33 cellular contexts compared by ENCODE assay signal in the genomic region with DNA sequence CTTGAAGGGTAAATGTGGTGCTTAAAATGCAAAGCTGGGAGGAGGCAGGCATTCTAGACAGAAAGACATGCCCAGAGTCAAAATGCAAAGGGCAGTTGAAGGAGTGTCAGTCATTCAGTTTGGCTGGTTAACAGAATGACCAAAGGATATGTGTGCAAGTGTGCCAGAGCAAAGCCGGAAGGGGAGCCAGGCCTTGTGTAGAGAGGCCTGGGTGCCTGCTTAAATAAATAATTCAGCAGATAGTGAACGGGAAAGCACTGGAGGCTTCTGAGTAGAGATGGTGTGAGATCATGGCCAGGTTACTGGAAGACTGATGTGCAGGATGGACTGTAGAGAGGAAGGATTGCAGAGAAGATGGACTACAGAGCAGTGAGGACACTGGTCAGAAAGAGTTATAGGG.
"Had no signal": no experiment of that assay in that cellular context is flagged by ENCODE, and none has a peak within 500 bp of the region (broad histone marks: within the 10 kb centered on the region; RNA-seq: fewer than 3 reads in every experiment).

No MANE protein-coding gene starts in this region.

- H3K4me3 Mint-ChIP-seq: activated B cell treated with CpG ODN at 0.5 μM for 24 hours; activated CD4-positive, alpha-beta memory T cell treated with anti-CD3 and anti-CD28 coated beads for 36 hours; activated CD4-positive, alpha-beta T cell treated with anti-CD3 and anti-CD28 coated beads, Interleukin-2, amount 10 ng/mL, durations not matched to agents 24 days and 14 days; activated CD8-positive, alpha-beta T cell treated with anti-CD3 and anti-CD28 coated beads for 36 hours; activated naive CD4-positive, alpha-beta T cell treated with anti-CD3 and anti-CD28 coated beads for 36 hours; activated naive CD8-positive, alpha-beta T cell treated with anti-CD3 and anti-CD28 coated beads for 36 hours; activated T-cell treated with anti-CD3 and anti-CD28 coated beads, Interleukin-2, amount 50 U/mL, for 4 hours; activated T-cell treated with anti-CD3 and anti-CD28 coated beads, Interleukin-2, amount 50 U/mL, for 72 hours; activated T-helper 1 cell treated with anti-CD3 and anti-CD28 coated beads, Interleukin-12 subunit alpha, Interleukin-12 subunit beta, Interleukin-2, Interleukin-4 antibody, amounts not matched to agents 30 ng/mL and 10 ng/mL and 1 ng/mL, durations not matched to agents 14 hours and 24 hours and 36 hours; activated T-helper 17 cell treated with anti-CD3 and anti-CD28 coated beads, Interleukin-2, amount 50 U/mL, for 72 hours; T-helper 1 cell treated with Interleukin-12 subunit alpha and Interleukin-12 subunit beta and Interleukin-4 antibody, amounts not matched to agents 30 μg/mL and 1 μg/mL, for 36 hours; T-helper 2 cell treated with Interferon-gamma antibody and Interleukin-4, amounts not matched to agents 5 μg/mL and 100 μg/mL, for 36 hours had no signal

- H3K27ac Mint-ChIP-seq: activated B cell treated with CpG ODN at 0.5 μM for 24 hours; activated CD4-positive, alpha-beta memory T cell treated with anti-CD3 and anti-CD28 coated beads for 36 hours; activated CD4-positive, alpha-beta T cell treated with anti-CD3 and anti-CD28 coated beads, Interleukin-2, amount 10 ng/mL, durations not matched to agents 24 days and 14 days; activated CD8-positive, alpha-beta T cell treated with anti-CD3 and anti-CD28 coated beads for 36 hours; activated naive CD4-positive, alpha-beta T cell treated with anti-CD3 and anti-CD28 coated beads for 36 hours; activated naive CD4-positive, alpha-beta T cell treated with anti-CD3 and anti-CD28 coated beads, Interleukin-2, amount 50 U/mL, for 72 hours; activated naive CD8-positive, alpha-beta T cell treated with anti-CD3 and anti-CD28 coated beads for 36 hours; activated T-cell treated with anti-CD3 and anti-CD28 coated beads, Interleukin-2, amount 50 U/mL, for 72 hours; activated T-helper 1 cell treated with anti-CD3 and anti-CD28 coated beads, Interleukin-12 subunit alpha, Interleukin-12 subunit beta, Interleukin-2, Interleukin-4 antibody, amounts not matched to agents 30 ng/mL and 10 ng/mL and 1 ng/mL, durations not matched to agents 14 hours and 24 hours and 36 hours; activated T-helper 17 cell treated with anti-CD3 and anti-CD28 coated beads, Interleukin-2, amount 50 U/mL, for 72 hours; T-helper 1 cell treated with Interleukin-12 subunit alpha and Interleukin-12 subunit beta and Interleukin-4 antibody, amounts not matched to agents 30 μg/mL and 1 μg/mL, for 36 hours; T-helper 2 cell treated with Interferon-gamma antibody and Interleukin-4, amounts not matched to agents 5 μg/mL and 100 μg/mL, for 36 hours had no signal

- ATAC-seq: activated CD8-positive, alpha-beta T cell treated with anti-CD3 and anti-CD28 coated beads for 36 hours; activated naive CD4-positive, alpha-beta T cell treated with anti-CD3 and anti-CD28 coated beads, Interleukin-2, amount 50 U/mL, for 72 hours; activated T-cell treated with anti-CD3 and anti-CD28 coated beads, Interleukin-2, amount 50 U/mL, for 4 hours; activated T-cell treated with anti-CD3 and anti-CD28 coated beads, Interleukin-2, amount 50 U/mL, for 72 hours; activated T-helper 17 cell treated with anti-CD3 and anti-CD28 coated beads, Interleukin-2, amount 50 U/mL, for 72 hours; body of pancreas had no signal

- H3K9me3 Mint-ChIP-seq: activated B cell treated with CpG ODN at 0.5 μM for 24 hours had no signal

- H3K4me1 Mint-ChIP-seq: activated B cell treated with CpG ODN at 0.5 μM for 24 hours; activated CD4-positive, alpha-beta T cell treated with anti-CD3 and anti-CD28 coated beads, Interleukin-2, amount 10 ng/mL, durations not matched to agents 24 days and 14 days; activated naive CD8-positive, alpha-beta T cell treated with anti-CD3 and anti-CD28 coated beads for 36 hours; activated T-helper 17 cell treated with anti-CD3 and anti-CD28 coated beads, Interleukin-2, amount 50 U/mL, for 72 hours had no signal

- H3K4me3 ChIP-seq: adrenal gland, body of pancreas, breast epithelium had no signal

- H3K27ac ChIP-seq: adrenal gland, body of pancreas, brain microvascular endothelial cell, breast epithelium, VCaP had no signal

- DNase-seq: activated B cell treated with CpG ODN at 0.5 μM for 24 hours; activated CD4-positive, alpha-beta memory T cell treated with anti-CD3 and anti-CD28 coated beads for 36 hours; activated CD4-positive, alpha-beta T cell treated with anti-CD3 and anti-CD28 coated beads for 4 hours; activated CD4-positive, alpha-beta T cell treated with anti-CD3 and anti-CD28 coated beads, Interleukin-2, amount 10 ng/mL, durations not matched to agents 24 days and 14 days; activated CD4-positive, alpha-beta T cell treated with anti-CD3 and anti-CD28 coated beads, Interleukin-2, amount 50 U/mL, for 1 hour; activated CD4-positive, alpha-beta T cell treated with anti-CD3 and anti-CD28 coated beads, Interleukin-2, amount 50 U/mL, for 4 hours; activated CD4-positive, CD25-positive, alpha-beta regulatory T cell treated with anti-CD3 and anti-CD28 coated beads, Interleukin-2, amount 50 U/mL, for 72 hours; activated CD8-positive, alpha-beta memory T cell treated with anti-CD3 and anti-CD28 coated beads, Interleukin-2, amount 50 U/mL, for 4 hours; activated CD8-positive, alpha-beta T cell treated with anti-CD3 and anti-CD28 coated beads for 36 hours; activated effector memory CD4-positive, alpha-beta T cell treated with anti-CD3 and anti-CD28 coated beads, Interleukin-2, amount 50 U/mL, for 16 hours; activated gamma-delta T cell treated with Interleukin-2 at 50 U/mL for 16 hours; activated naive CD4-positive, alpha-beta T cell; activated naive CD4-positive, alpha-beta T cell treated with anti-CD3 and anti-CD28 coated beads for 36 hours; activated naive CD4-positive, alpha-beta T cell treated with anti-CD3 and anti-CD28 coated beads, Interleukin-2, amount 50 U/mL, for 16 hours; activated naive CD8-positive, alpha-beta T cell treated with anti-CD3 and anti-CD28 coated beads for 36 hours; activated T-cell treated with anti-CD3 and anti-CD28 coated beads for 4 hours; activated T-cell treated with anti-CD3 and anti-CD28 coated beads, Interleukin-2, amount 50 U/mL, for 1 hour; activated T-cell treated with anti-CD3 and anti-CD28 coated beads, Interleukin-2, amount 50 U/mL, for 4 hours; activated T-cell treated with anti-CD3 and anti-CD28 coated beads, Interleukin-2, amount 50 U/mL, for 72 hours; adrenal gland; amniotic stem cell; brain microvascular endothelial cell; central memory CD4-positive, alpha-beta T cell; T-helper 2 cell; T-helper 9 cell had no signal

- H3K9me3 ChIP-seq: adrenal gland, body of pancreas, breast epithelium had no signal

- H3K4me1 ChIP-seq: breast epithelium had no signal

- H3K27me3 Mint-ChIP-seq: activated B cell treated with CpG ODN at 0.5 μM for 24 hours; activated CD4-positive, alpha-beta memory T cell treated with anti-CD3 and anti-CD28 coated beads for 36 hours; activated CD4-positive, alpha-beta T cell treated with anti-CD3 and anti-CD28 coated beads, Interleukin-2, amount 10 ng/mL, durations not matched to agents 24 days and 14 days; activated CD8-positive, alpha-beta T cell treated with anti-CD3 and anti-CD28 coated beads for 36 hours; activated naive CD8-positive, alpha-beta T cell treated with anti-CD3 and anti-CD28 coated beads for 36 hours; activated T-helper 17 cell treated with anti-CD3 and anti-CD28 coated beads, Interleukin-2, amount 50 U/mL, for 72 hours had no signal

- H3K36me3 Mint-ChIP-seq: activated CD4-positive, alpha-beta memory T cell treated with anti-CD3 and anti-CD28 coated beads for 36 hours; activated naive CD8-positive, alpha-beta T cell treated with anti-CD3 and anti-CD28 coated beads for 36 hours had no signal

- H3K36me3 ChIP-seq: adrenal gland, brain microvascular endothelial cell, breast epithelium had no signal

- H3K27me3 ChIP-seq: adrenal gland, body of pancreas, brain microvascular endothelial cell, breast epithelium had no signal
